8 cellular contexts compared by ENCODE assay signal in genomic region chr6:31154436-31154835, GRCh38. TPM values are rescaled to one million over a fixed set of nuclear protein-coding genes. Genes with fewer than 3 reads are reported as not detected.
"Had no signal": no experiment of that assay in that cellular context is flagged by ENCODE, and none has a peak within 500 bp of the region (broad histone marks: within the 10 kb centered on the region; RNA-seq: fewer than 3 reads in every experiment).

No MANE protein-coding gene starts in this region.

- H3K4me2 ChIP-seq: KMS-11 had no signal

- FAIRE-seq: HTR-8/SVneo had no signal

- H3K27ac ChIP-seq: GM23248, KMS-11 had no signal

- H3K27me3 Mint-ChIP-seq: IgD-negative memory B cell had no signal

- H3K4me3 ChIP-seq: GM23248, HAP-1 had no signal

- H3K27ac Mint-ChIP-seq: IgD-negative memory B cell had no signal

- H3K9me3 Mint-ChIP-seq: IgD-negative memory B cell had no signal

- H3K9me3 ChIP-seq: HAP-1 had no signal

- H2AFZ ChIP-seq: GM23248 had no signal

- DNase-seq: GM23248, GOT3, H7, KBM-7 had no signal

- H3K9ac ChIP-seq: GM23248, KMS-11 had no signal

RNA-seq across cellular contexts. Expression of gene PSORS1C2, which starts 15.6 kb away (rescaled TPM):
- polyA plus RNA-seq: GM23248, IgD-negative memory B cell had no signal

RNA-seq across cellular contexts. Expression of gene CDSN, which starts 34.2 kb away (rescaled TPM):
- polyA plus RNA-seq: GM23248, IgD-negative memory B cell had no signal
